10 cellular contexts compared by ENCODE assay signal in genomic region chr2:233250568-233250967, GRCh38. TPM values are rescaled to one million over a fixed set of nuclear protein-coding genes. Genes with fewer than 3 reads are reported as not detected.
A peak's percentile ranks its signal among the peaks of the same experiment; 100 is the strongest.
DNase-seq lines count a peak whose midpoint lies in the region; TF ChIP-seq lines count a peak whose summit lies in the region.
"Had no signal": no experiment of that assay in that cellular context is flagged by ENCODE, and none has a peak within 500 bp of the region (broad histone marks: within the 10 kb centered on the region; RNA-seq: fewer than 3 reads in every experiment).

No MANE protein-coding gene starts in this region.

- intact Hi-C loops in activated CD4-positive, alpha-beta memory T cell treated with anti-CD3 and anti-CD28 coated beads for 36 hours (cut with micrococcal nuclease): loop anchor here (2.0 to 5.0 kb wide), 4 partner anchors 108 to 553 kb away; partner anchors contain the start of gene GIGYF2
- intact Hi-C loops in stomach (cut with DNase I; ENCODE audit: low total_unique reads): no loop called here

- peak overlapping the region; percentile 96 for H3K27ac Mint-ChIP-seq in activated naive CD4-positive, alpha-beta T cell treated with anti-CD3 and anti-CD28 coated beads, Interleukin-2, amount 50 U/mL, for 24 hours
- H3K27ac Mint-ChIP-seq in activated CD4-positive, alpha-beta memory T cell treated with anti-CD3 and anti-CD28 coated beads for 36 hours: peak overlapping the region; percentile 96
- H3K27ac Mint-ChIP-seq in immature natural killer cell: peak overlapping the region; percentile 85 to 98 (median 97)

- no peak overlapping the region for H3K4me3 ChIP-seq in stomach

- no peaks in the 10 kb centered on the region for H3K27me3 Mint-ChIP-seq in activated naive CD4-positive, alpha-beta T cell treated with anti-CD3 and anti-CD28 coated beads, Interleukin-2, amount 50 U/mL, for 24 hours
- no peaks in the 10 kb centered on the region for H3K27me3 Mint-ChIP-seq in activated CD4-positive, alpha-beta memory T cell treated with anti-CD3 and anti-CD28 coated beads for 36 hours
- H3K27me3 Mint-ChIP-seq in immature natural killer cell (ENCODE audit: low read depth in 3 of 3): peaks cover 0 to 5% (median 0%) of the 10 kb centered on the region in 3 donors

- POLR2A ChIA-PET in activated CD4-positive, alpha-beta memory T cell treated with anti-CD3 and anti-CD28 coated beads for 36 hours (lab: Charles Lee): interaction anchor here (0.7 to 4.3 kb wide), 6 partner anchors 16 to 633 kb away, joined by 3 to 23 read pairs (median 3); partner anchors contain the start of gene INPP5D

- no peak for TF ChIP-seq EP300 in stomach (IDR thresholded peaks at IDR 0.05)

- peaks cover 68% of the 10 kb centered on the region for H3K4me1 Mint-ChIP-seq in activated naive CD4-positive, alpha-beta T cell treated with anti-CD3 and anti-CD28 coated beads, Interleukin-2, amount 50 U/mL, for 24 hours
- H3K4me1 Mint-ChIP-seq in activated CD4-positive, alpha-beta memory T cell treated with anti-CD3 and anti-CD28 coated beads for 36 hours (ENCODE audit: low read depth): peaks cover 62% of the 10 kb centered on the region
- peaks cover 51 to 53% of the 10 kb centered on the region in 2 donors for H3K4me1 Mint-ChIP-seq in immature natural killer cell

- peaks cover 0 to 12% (median 6%) of the 10 kb centered on the region in 4 donors for H3K36me3 ChIP-seq in stomach

- WGBS in stomach, 5 donors: 92 to 94% (median 94%) methylated on average over 9 of the region's 9 CpGs

- no peaks in the 10 kb centered on the region for H3K9me3 ChIP-seq in stomach

- no peak for TF ChIP-seq CTCF in stomach (IDR thresholded peaks at IDR 0.05)

- no peak for TF ChIP-seq POLR2A in stomach (IDR thresholded peaks at IDR 0.05)

- CTCF ChIA-PET in activated CD4-positive, alpha-beta memory T cell treated with anti-CD3 and anti-CD28 coated beads for 36 hours (lab: Charles Lee): interaction anchor here (1.1 to 3.2 kb wide), 14 partner anchors 9 to 637 kb away, joined by 3 to 31 read pairs (median 4); partner anchors contain the start of gene INPP5D

- DNase-seq in activated naive CD4-positive, alpha-beta T cell (lab: John Stamatoyannopoulos, UW): no peak
- DNase-seq in activated CD4-positive, alpha-beta memory T cell treated with anti-CD3 and anti-CD28 coated beads for 36 hours: no peak
- no peak for DNase-seq in immature natural killer cell
- DNase-seq in stomach: no peak
- no peak for DNase-seq in SHP77 treated with DMSO at 0.1 percent for 48 hours (lab: John Stamatoyannopoulos, UW)
- DNase-seq in stimulated activated CD4-positive, alpha-beta T cell treated with anti-CD3 and anti-CD28 coated beads, Interleukin-2, amount 100 ng/mL, for 48 hours: no peak
- DNase-seq in SK-N-DZ (ENCODE audit: low spot score): no peak

- H3K9me3 Mint-ChIP-seq in activated naive CD4-positive, alpha-beta T cell treated with anti-CD3 and anti-CD28 coated beads, Interleukin-2, amount 50 U/mL, for 24 hours: no peaks in the 10 kb centered on the region
- H3K9me3 Mint-ChIP-seq in activated CD4-positive, alpha-beta memory T cell treated with anti-CD3 and anti-CD28 coated beads for 36 hours: no peaks in the 10 kb centered on the region
- no peaks in the 10 kb centered on the region for H3K9me3 Mint-ChIP-seq in immature natural killer cell

- H3K27ac ChIP-seq in stomach: peak overlapping the region in 4 of 5 donors; percentile 89 to 94 (median 93)

- H3K4me1 ChIP-seq in stomach: peaks cover 18 to 36% (median 27%) of the 10 kb centered on the region in 4 donors

- peak overlapping the region; percentile 96 for H3K4me3 Mint-ChIP-seq in activated naive CD4-positive, alpha-beta T cell treated with anti-CD3 and anti-CD28 coated beads, Interleukin-2, amount 50 U/mL, for 24 hours
- peak overlapping the region; percentile 91 for H3K4me3 Mint-ChIP-seq in activated CD4-positive, alpha-beta memory T cell treated with anti-CD3 and anti-CD28 coated beads for 36 hours
- H3K4me3 Mint-ChIP-seq in immature natural killer cell: peak overlapping the region; percentile 60 to 98 (median 93)

- H3K36me3 Mint-ChIP-seq in activated naive CD4-positive, alpha-beta T cell treated with anti-CD3 and anti-CD28 coated beads, Interleukin-2, amount 50 U/mL, for 24 hours: peaks cover 2% of the 10 kb centered on the region
- H3K36me3 Mint-ChIP-seq in activated CD4-positive, alpha-beta memory T cell treated with anti-CD3 and anti-CD28 coated beads for 36 hours: peaks cover 10% of the 10 kb centered on the region
- peaks cover 0 to 2% (median under 1%) of the 10 kb centered on the region in 3 donors for H3K36me3 Mint-ChIP-seq in immature natural killer cell

- H3K27me3 ChIP-seq in stomach: no peaks in the 10 kb centered on the region

RNA-seq across cellular contexts. Expression of gene ATG16L1, which starts 0.9 kb away (rescaled TPM):
- 10 to 100 TPM; 27.0 to 30.5 TPM for total RNA-seq in activated CD4-positive, alpha-beta memory T cell treated with anti-CD3 and anti-CD28 coated beads for 36 hours
- polyA plus RNA-seq in immature natural killer cell: 10 to 100 TPM in 2 of 3 donors, 1 to 10 TPM in 1; 9.3 to 16.4 (median 13.2) TPM
- total RNA-seq in stomach: 10 to 100 TPM in 4 of 5 donors, 1 to 10 TPM in 1; 7.6 to 71.9 (median 34.1) TPM
- polyA plus RNA-seq in stomach: 10 to 100 TPM in 1 of 3 donors, 1 to 10 TPM in 2; 8.7 to 11.6 (median 8.7) TPM
- 23.2 and 31.9 TPM in 2 replicates for polyA plus RNA-seq in SK-N-DZ (2014; cell fraction: cytosol; rRNA removed)
- 64.0 and 90.2 TPM in 2 replicates for polyA plus RNA-seq in SK-N-DZ (2014; cell fraction: nucleus; rRNA removed)

RNA-seq across cellular contexts. Expression of gene SAG, which starts 57.0 kb away (rescaled TPM):
- total RNA-seq in activated CD4-positive, alpha-beta memory T cell treated with anti-CD3 and anti-CD28 coated beads for 36 hours: 1 to 10 TPM in 1 of 2 experiments, under 1 TPM in 1; 0.27 to 1.3 TPM
- polyA plus RNA-seq in immature natural killer cell (not detected), stomach (not detected)
- 1 to 10 TPM in 1 of 5 donors, not detected in 4; 1.5 TPM for total RNA-seq in stomach
- 0.19 TPM in 1 of 2 replicates, not detected in the other for polyA plus RNA-seq in SK-N-DZ (2014; cell fraction: cytosol; rRNA removed)
- polyA plus RNA-seq in SK-N-DZ (2014; cell fraction: nucleus; rRNA removed): 0.05 TPM in 1 of 2 replicates, not detected in the other
- total RNA-seq: H9 had no signal
- polyA plus RNA-seq: esophagus had no signal
